1 cellular context compared by ENCODE assay signal in genomic region chr11:65574963-65575567, GRCh38.
TF ChIP-seq lines count a peak whose summit lies in the region.

No MANE protein-coding gene starts in this region.

TF ChIP-seq in HepG2, 621 proteins besides CTCF, POLR2A, EP300 and RAD21 (continued from another document and continues in another):
- TF ChIP-seq NR2F6 (IDR thresholded peaks at IDR 0.05) = no peak
- 0 out of 2 replicates have a peak, but pooled peaks have one; percentile 19 for TF ChIP-seq NR2F6 (CRISPR knock-in tag; IDR thresholded peaks at IDR 0.05)
- no peak for TF ChIP-seq ZBTB7A (CRISPR knock-in tag; IDR thresholded peaks at IDR 0.05)
- no peak for TF ChIP-seq SP2 (CRISPR knock-in tag; IDR thresholded peaks at IDR 0.05)
- TF ChIP-seq ZZZ3 (CRISPR knock-in tag; IDR thresholded peaks at IDR 0.05; ENCODE audit: borderline replicate concordance) = no peak
- no peak for TF ChIP-seq MBNL3 (CRISPR knock-in tag; conservative IDR thresholded peaks at IDR 0.05)
- no peak for TF ChIP-seq TP53 (CRISPR knock-in tag; conservative IDR thresholded peaks at IDR 0.05)
- TF ChIP-seq ZNF136 (CRISPR knock-in tag; IDR thresholded peaks at IDR 0.05; ENCODE audit: low read depth) = no peak
- no peak for TF ChIP-seq KLF15 (CRISPR knock-in tag; IDR thresholded peaks at IDR 0.05; ENCODE audit: borderline replicate concordance)
- TF ChIP-seq, protein P1, sequence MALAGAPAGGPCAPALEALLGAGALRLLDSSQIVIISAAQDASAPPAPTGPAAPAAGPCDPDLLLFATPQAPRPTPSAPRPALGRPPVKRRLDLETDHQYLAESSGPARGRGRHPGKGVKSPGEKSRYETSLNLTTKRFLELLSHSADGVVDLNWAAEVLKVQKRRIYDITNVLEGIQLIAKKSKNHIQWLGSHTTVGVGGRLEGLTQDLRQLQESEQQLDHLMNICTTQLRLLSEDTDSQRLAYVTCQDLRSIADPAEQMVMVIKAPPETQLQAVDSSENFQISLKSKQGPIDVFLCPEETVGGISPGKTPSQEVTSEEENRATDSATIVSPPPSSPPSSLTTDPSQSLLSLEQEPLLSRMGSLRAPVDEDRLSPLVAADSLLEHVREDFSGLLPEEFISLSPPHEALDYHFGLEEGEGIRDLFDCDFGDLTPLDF (CRISPR knock-in tag; IDR thresholded peaks at IDR 0.05) = no peak
- no peak for TF ChIP-seq ZNF354B (CRISPR knock-in tag; IDR thresholded peaks at IDR 0.05)
- TF ChIP-seq TMF1 (CRISPR knock-in tag; IDR thresholded peaks at IDR 0.05; ENCODE audit: low read depth) = no peak
- no peak for TF ChIP-seq TOE1 (CRISPR knock-in tag; IDR thresholded peaks at IDR 0.05)
- TF ChIP-seq U2AF2 (IDR thresholded peaks at IDR 0.05; ENCODE audit: low read depth, low read length) = no peak
- no peak for TF ChIP-seq ZSCAN9 (CRISPR knock-in tag; IDR thresholded peaks at IDR 0.05; ENCODE audit: borderline replicate concordance)
- no peak for TF ChIP-seq NFE2L2 (IDR thresholded peaks at IDR 0.05; ENCODE audit: low read length)
- no peak for TF ChIP-seq ZNF770 (CRISPR knock-in tag; IDR thresholded peaks at IDR 0.05)
- TF ChIP-seq ZNF543 (CRISPR knock-in tag; IDR thresholded peaks at IDR 0.05) = no peak
- no peak for TF ChIP-seq TAF1 (CRISPR knock-in tag; IDR thresholded peaks at IDR 0.05)
- TF ChIP-seq ZNF501 (CRISPR knock-in tag; IDR thresholded peaks at IDR 0.05) = no peak
- 0 out of 2 replicates have a peak, but pooled peaks have one; percentile 11 for TF ChIP-seq HOXA3 (CRISPR knock-in tag; IDR thresholded peaks at IDR 0.05)
- TF ChIP-seq ZNF550 (CRISPR knock-in tag; IDR thresholded peaks at IDR 0.05; ENCODE audit: borderline replicate concordance) = no peak
- TF ChIP-seq, protein P2, sequence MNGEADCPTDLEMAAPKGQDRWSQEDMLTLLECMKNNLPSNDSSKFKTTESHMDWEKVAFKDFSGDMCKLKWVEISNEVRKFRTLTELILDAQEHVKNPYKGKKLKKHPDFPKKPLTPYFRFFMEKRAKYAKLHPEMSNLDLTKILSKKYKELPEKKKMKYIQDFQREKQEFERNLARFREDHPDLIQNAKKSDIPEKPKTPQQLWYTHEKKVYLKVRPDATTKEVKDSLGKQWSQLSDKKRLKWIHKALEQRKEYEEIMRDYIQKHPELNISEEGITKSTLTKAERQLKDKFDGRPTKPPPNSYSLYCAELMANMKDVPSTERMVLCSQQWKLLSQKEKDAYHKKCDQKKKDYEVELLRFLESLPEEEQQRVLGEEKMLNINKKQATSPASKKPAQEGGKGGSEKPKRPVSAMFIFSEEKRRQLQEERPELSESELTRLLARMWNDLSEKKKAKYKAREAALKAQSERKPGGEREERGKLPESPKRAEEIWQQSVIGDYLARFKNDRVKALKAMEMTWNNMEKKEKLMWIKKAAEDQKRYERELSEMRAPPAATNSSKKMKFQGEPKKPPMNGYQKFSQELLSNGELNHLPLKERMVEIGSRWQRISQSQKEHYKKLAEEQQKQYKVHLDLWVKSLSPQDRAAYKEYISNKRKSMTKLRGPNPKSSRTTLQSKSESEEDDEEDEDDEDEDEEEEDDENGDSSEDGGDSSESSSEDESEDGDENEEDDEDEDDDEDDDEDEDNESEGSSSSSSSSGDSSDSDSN (CRISPR knock-in tag; IDR thresholded peaks at IDR 0.05) = peak; percentile 3; the same call in 1 of the 2 replicates
- TF ChIP-seq MAFF (IDR thresholded peaks at IDR 0.05; ENCODE audit: low read depth, low read length) = no peak
- no peak for TF ChIP-seq HNRNPUL1 (IDR thresholded peaks at IDR 0.05; ENCODE audit: low read depth, low read length)
- TF ChIP-seq, protein P3, sequence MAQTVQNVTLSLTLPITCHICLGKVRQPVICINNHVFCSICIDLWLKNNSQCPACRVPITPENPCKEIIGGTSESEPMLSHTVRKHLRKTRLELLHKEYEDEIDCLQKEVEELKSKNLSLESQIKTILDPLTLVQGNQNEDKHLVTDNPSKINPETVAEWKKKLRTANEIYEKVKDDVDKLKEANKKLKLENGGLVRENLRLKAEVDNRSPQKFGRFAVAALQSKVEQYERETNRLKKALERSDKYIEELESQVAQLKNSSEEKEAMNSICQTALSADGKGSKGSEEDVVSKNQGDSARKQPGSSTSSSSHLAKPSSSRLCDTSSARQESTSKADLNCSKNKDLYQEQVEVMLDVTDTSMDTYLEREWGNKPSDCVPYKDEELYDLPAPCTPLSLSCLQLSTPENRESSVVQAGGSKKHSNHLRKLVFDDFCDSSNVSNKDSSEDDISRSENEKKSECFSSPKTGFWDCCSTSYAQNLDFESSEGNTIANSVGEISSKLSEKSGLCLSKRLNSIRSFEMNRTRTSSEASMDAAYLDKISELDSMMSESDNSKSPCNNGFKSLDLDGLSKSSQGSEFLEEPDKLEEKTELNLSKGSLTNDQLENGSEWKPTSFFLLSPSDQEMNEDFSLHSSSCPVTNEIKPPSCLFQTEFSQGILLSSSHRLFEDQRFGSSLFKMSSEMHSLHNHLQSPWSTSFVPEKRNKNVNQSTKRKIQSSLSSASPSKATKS (CRISPR knock-in tag; IDR thresholded peaks at IDR 0.05) = no peak
- TF ChIP-seq KLF16 (CRISPR knock-in tag; IDR thresholded peaks at IDR 0.05) = no peak
- TF ChIP-seq HES4 (CRISPR knock-in tag; IDR thresholded peaks at IDR 0.05; ENCODE audit: borderline replicate concordance) = no peak
- TF ChIP-seq FOXK1 (CRISPR knock-in tag; IDR thresholded peaks at IDR 0.05; ENCODE audit: borderline replicate concordance, low read depth) = no peak
- 0 out of 2 replicates have a peak, but pooled peaks have one; percentile 9 for TF ChIP-seq CBX5 (CRISPR knock-in tag; IDR thresholded peaks at IDR 0.05; ENCODE audit: borderline replicate concordance)
- no peak for TF ChIP-seq ZNF598 (CRISPR knock-in tag; IDR thresholded peaks at IDR 0.05; ENCODE audit: borderline replicate concordance)
- no peak for TF ChIP-seq TBL1XR1 (IDR thresholded peaks at IDR 0.05; ENCODE audit: borderline replicate concordance, low read length, partially characterized antibody)
- TF ChIP-seq MIXL1 (CRISPR knock-in tag; IDR thresholded peaks at IDR 0.05) = no peak
- TF ChIP-seq HNRNPH1 (optimal IDR thresholded peaks at IDR 0.05; ENCODE audit: low read depth, low read length) = no peak
- no peak for TF ChIP-seq MBD4 (IDR thresholded peaks at IDR 0.05; ENCODE audit: borderline replicate concordance, low read length)
- TF ChIP-seq ZBTB7B (CRISPR knock-in tag; IDR thresholded peaks at IDR 0.05) = no peak
- TF ChIP-seq SP140L (CRISPR knock-in tag; IDR thresholded peaks at IDR 0.05; ENCODE audit: borderline replicate concordance) = no peak
- no peak; the same call in 1 of the 2 replicates for TF ChIP-seq SAP130 (CRISPR knock-in tag; IDR thresholded peaks at IDR 0.05; ENCODE audit: low read depth)
- no peak for TF ChIP-seq ZNF331 (CRISPR knock-in tag; IDR thresholded peaks at IDR 0.05)
- TF ChIP-seq ZBTB46 (CRISPR knock-in tag; IDR thresholded peaks at IDR 0.05; ENCODE audit: borderline replicate concordance) = no peak
- TF ChIP-seq FOXP1 (IDR thresholded peaks at IDR 0.05) = no peak
- no peak for TF ChIP-seq FOXP1 (CRISPR knock-in tag; IDR thresholded peaks at IDR 0.05)
- TF ChIP-seq SMARCE1 (IDR thresholded peaks at IDR 0.05; ENCODE audit: borderline replicate concordance) = no peak
- TF ChIP-seq ZNF484 (CRISPR knock-in tag; IDR thresholded peaks at IDR 0.05; ENCODE audit: borderline replicate concordance, low read depth) = no peak
- no peak for TF ChIP-seq KAT7 (CRISPR knock-in tag; IDR thresholded peaks at IDR 0.05; ENCODE audit: borderline replicate concordance)
- TF ChIP-seq, protein P4, sequence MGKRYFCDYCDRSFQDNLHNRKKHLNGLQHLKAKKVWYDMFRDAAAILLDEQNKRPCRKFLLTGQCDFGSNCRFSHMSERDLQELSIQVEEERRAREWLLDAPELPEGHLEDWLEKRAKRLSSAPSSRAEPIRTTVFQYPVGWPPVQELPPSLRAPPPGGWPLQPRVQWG (CRISPR knock-in tag; IDR thresholded peaks at IDR 0.05; ENCODE audit: borderline replicate concordance, low read depth) = no peak
- TF ChIP-seq, protein P5, sequence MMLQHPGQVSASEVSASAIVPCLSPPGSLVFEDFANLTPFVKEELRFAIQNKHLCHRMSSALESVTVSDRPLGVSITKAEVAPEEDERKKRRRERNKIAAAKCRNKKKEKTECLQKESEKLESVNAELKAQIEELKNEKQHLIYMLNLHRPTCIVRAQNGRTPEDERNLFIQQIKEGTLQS (CRISPR knock-in tag; IDR thresholded peaks at IDR 0.05) = no peak
- TF ChIP-seq, protein P6, sequence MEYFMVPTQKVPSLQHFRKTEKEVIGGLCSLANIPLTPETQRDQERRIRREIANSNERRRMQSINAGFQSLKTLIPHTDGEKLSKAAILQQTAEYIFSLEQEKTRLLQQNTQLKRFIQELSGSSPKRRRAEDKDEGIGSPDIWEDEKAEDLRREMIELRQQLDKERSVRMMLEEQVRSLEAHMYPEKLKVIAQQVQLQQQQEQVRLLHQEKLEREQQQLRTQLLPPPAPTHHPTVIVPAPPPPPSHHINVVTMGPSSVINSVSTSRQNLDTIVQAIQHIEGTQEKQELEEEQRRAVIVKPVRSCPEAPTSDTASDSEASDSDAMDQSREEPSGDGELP (IDR thresholded peaks at IDR 0.05; ENCODE audit: borderline replicate concordance, low read depth) = peak; percentile 32; the same call in 1 of the 2 replicates
- no peak for TF ChIP-seq HOXA7 (CRISPR knock-in tag; IDR thresholded peaks at IDR 0.05)
- TF ChIP-seq ZNF549 (CRISPR knock-in tag; IDR thresholded peaks at IDR 0.05) = no peak
- TF ChIP-seq, protein P7, sequence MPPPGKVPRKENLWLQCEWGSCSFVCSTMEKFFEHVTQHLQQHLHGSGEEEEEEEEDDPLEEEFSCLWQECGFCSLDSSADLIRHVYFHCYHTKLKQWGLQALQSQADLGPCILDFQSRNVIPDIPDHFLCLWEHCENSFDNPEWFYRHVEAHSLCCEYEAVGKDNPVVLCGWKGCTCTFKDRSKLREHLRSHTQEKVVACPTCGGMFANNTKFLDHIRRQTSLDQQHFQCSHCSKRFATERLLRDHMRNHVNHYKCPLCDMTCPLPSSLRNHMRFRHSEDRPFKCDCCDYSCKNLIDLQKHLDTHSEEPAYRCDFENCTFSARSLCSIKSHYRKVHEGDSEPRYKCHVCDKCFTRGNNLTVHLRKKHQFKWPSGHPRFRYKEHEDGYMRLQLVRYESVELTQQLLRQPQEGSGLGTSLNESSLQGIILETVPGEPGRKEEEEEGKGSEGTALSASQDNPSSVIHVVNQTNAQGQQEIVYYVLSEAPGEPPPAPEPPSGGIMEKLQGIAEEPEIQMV (CRISPR knock-in tag; IDR thresholded peaks at IDR 0.05; ENCODE audit: low read depth) = 0 out of 2 replicates have a peak, but pooled peaks have one; percentile 34
- TF ChIP-seq KDM1A (CRISPR knock-in tag; IDR thresholded peaks at IDR 0.05) = peak; percentile 79
- TF ChIP-seq, protein P8, sequence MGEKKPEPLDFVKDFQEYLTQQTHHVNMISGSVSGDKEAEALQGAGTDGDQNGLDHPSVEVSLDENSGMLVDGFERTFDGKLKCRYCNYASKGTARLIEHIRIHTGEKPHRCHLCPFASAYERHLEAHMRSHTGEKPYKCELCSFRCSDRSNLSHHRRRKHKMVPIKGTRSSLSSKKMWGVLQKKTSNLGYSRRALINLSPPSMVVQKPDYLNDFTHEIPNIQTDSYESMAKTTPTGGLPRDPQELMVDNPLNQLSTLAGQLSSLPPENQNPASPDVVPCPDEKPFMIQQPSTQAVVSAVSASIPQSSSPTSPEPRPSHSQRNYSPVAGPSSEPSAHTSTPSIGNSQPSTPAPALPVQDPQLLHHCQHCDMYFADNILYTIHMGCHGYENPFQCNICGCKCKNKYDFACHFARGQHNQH (CRISPR knock-in tag; IDR thresholded peaks at IDR 0.05) = 0 out of 2 replicates have a peak, but pooled peaks have one; percentile 16
- no peak for TF ChIP-seq DR1 (CRISPR knock-in tag; IDR thresholded peaks at IDR 0.05)
- TF ChIP-seq MEIS2 (CRISPR knock-in tag; IDR thresholded peaks at IDR 0.05) = no peak
- no peak for TF ChIP-seq ZNF570 (CRISPR knock-in tag; IDR thresholded peaks at IDR 0.05; ENCODE audit: borderline replicate concordance)
- peak; percentile 24; the same call in 1 of the 2 replicates for TF ChIP-seq HDAC1 (CRISPR knock-in tag; IDR thresholded peaks at IDR 0.05)
- TF ChIP-seq ARHGAP35 (CRISPR knock-in tag; IDR thresholded peaks at IDR 0.05; ENCODE audit: borderline replicate concordance) = no peak
- no peak for TF ChIP-seq YY1 (IDR thresholded peaks at IDR 0.05; ENCODE audit: insufficient read depth, insufficient replicate concordance, low read depth, low read length)
- TF ChIP-seq TCF7 (IDR thresholded peaks at IDR 0.05; ENCODE audit: low read depth) = no peak
